ENCODE assay signal across 9 cellular contexts in genomic region chr19:47239152-47239551, GRCh38. TPM values are rescaled to one million over a fixed set of nuclear protein-coding genes. Genes with fewer than 3 reads are reported as not detected.
DNase-seq lines count a peak whose midpoint lies in the region; ATAC-seq and TF ChIP-seq lines count a peak whose summit lies in the region.
"Had no signal": no experiment of that assay in that cellular context is flagged by ENCODE, and none has a peak within 500 bp of the region (broad histone marks: within the 10 kb centered on the region; RNA-seq: fewer than 3 reads in every experiment).

No MANE protein-coding gene starts in this region.

- TF ChIP-seq POLR2A in gastroesophageal sphincter (IDR thresholded peaks at IDR 0.05) = no peak

- DNase-seq in NCI-H748 (lab: John Stamatoyannopoulos, UW; ENCODE audit: unreplicated experiment) (peak; percentile 65), NCI-H748 treated with DMSO at 0.1 percent for 48 hours (lab: John Stamatoyannopoulos, UW) (no peak), RWPE1 (ENCODE audit: low spot score) (no peak), NCI-H1436 treated with DMSO at 0.1 percent for 48 hours (lab: John Stamatoyannopoulos, UW) (no peak), Kasumi-1 (lab: John Stamatoyannopoulos, UW) (no peak), RPMI8226 (no peak)
- DNase-seq: stimulated activated CD4-positive, alpha-beta T cell treated with anti-CD3 and anti-CD28 coated beads, Interleukin-2, amount 100 ng/mL, for 48 hours had no signal

- H3K4me1 ChIP-seq in gastroesophageal sphincter = peaks cover 0 to 50% (median 28%) of the 10 kb centered on the region in 3 donors
- peaks cover 32% of the 10 kb centered on the region for H3K4me1 ChIP-seq in skeletal muscle satellite cell (ENCODE audit: control insufficient read depth, insufficient read depth, low read length)

- CTCF ChIA-PET in RWPE1 (lab: Yijun Ruan, JAX) = interaction anchor here (0.6 kb wide), 1 partner anchor 478 kb away, joined by 3 read pairs; no protein-coding TSS in a partner anchor

- POLR2A ChIA-PET in RWPE1 (lab: Yijun Ruan, JAX; ENCODE audit: low non-redundant PET) = interaction anchor here (0.7 kb wide), 1 partner anchor 126 kb away, joined by 3 read pairs; the partner anchor contains the start of gene ZC3H4

- no peaks in the 10 kb centered on the region for H3K36me3 ChIP-seq in gastroesophageal sphincter
- H3K36me3 ChIP-seq in skeletal muscle satellite cell (ENCODE audit: insufficient read depth, low read length) = no peaks in the 10 kb centered on the region

- H3K4me3 ChIP-seq in gastroesophageal sphincter (peak overlapping the region; percentile 3 to 48), skeletal muscle satellite cell (ENCODE audit: low read length) (peak overlapping the region; percentile 64)

- H3K9me3 ChIP-seq in gastroesophageal sphincter (no peaks in the 10 kb centered on the region), skeletal muscle satellite cell (replicated peaks; ENCODE audit: low read length) (no peaks in the 10 kb centered on the region)

- H3K27me3 ChIP-seq in gastroesophageal sphincter (no peaks in the 10 kb centered on the region), skeletal muscle satellite cell (ENCODE audit: control insufficient read depth, insufficient read depth, low read length) (peaks cover 14% of the 10 kb centered on the region)

- no peak for TF ChIP-seq CTCF in RWPE1 (conservative IDR thresholded peaks at IDR 0.05; ENCODE audit: low read depth)
- no peak for TF ChIP-seq CTCF in gastroesophageal sphincter (IDR thresholded peaks at IDR 0.05)

- 22% methylated on average over 7 of the region's 16 CpGs; no CpG with 5 or more reads in 1 of the 2 donors for WGBS in gastroesophageal sphincter (ENCODE audit: low coverage in 1 of 2), 2 donors

- H3K27ac ChIP-seq in RWPE1 = peak overlapping the region; percentile 64
- peak overlapping the region in 3 of 4 donors; percentile 29 to 62 (median 52) for H3K27ac ChIP-seq in gastroesophageal sphincter

- TF ChIP-seq EP300 in gastroesophageal sphincter (IDR thresholded peaks at IDR 0.05) = no peak

- no peak for ATAC-seq in gastroesophageal sphincter

- no peak overlapping the region for H3K9ac ChIP-seq in skeletal muscle satellite cell (ENCODE audit: low read depth, low read length)

- peak overlapping the region; percentile 82 for H3K4me2 ChIP-seq in skeletal muscle satellite cell (ENCODE audit: low read length)

RNA-seq across cellular contexts. Expression of gene BBC3, which starts 8.2 kb away (rescaled TPM):
- total RNA-seq in gastroesophageal sphincter = 10 to 100 TPM in 2 of 4 donors, 1 to 10 TPM in 2; 3.6 to 11.4 (median 10.2) TPM
- total RNA-seq in skeletal muscle satellite cell (2012; rRNA removed) = 4.8 and 6.1 TPM in 2 replicates

RNA-seq across cellular contexts. Expression of gene CCDC9, which starts 17.2 kb away (rescaled TPM):
- total RNA-seq in gastroesophageal sphincter = 10 to 100 TPM; 17.3 to 36.9 (median 28.5) TPM
- total RNA-seq in skeletal muscle satellite cell (2012; rRNA removed) = 6.1 and 7.6 TPM in 2 replicates

RNA-seq across cellular contexts. Expression of gene INAFM1, which starts 35.5 kb away (rescaled TPM):
- 10 to 100 TPM in 2 of 4 donors, 1 to 10 TPM in 2; 5.0 to 14.7 (median 11.7) TPM for total RNA-seq in gastroesophageal sphincter
- 0.51 and 3.1 TPM in 2 replicates for total RNA-seq in skeletal muscle satellite cell (2012; rRNA removed)
